2 cellular contexts compared by ENCODE assay signal in the genomic region with DNA sequence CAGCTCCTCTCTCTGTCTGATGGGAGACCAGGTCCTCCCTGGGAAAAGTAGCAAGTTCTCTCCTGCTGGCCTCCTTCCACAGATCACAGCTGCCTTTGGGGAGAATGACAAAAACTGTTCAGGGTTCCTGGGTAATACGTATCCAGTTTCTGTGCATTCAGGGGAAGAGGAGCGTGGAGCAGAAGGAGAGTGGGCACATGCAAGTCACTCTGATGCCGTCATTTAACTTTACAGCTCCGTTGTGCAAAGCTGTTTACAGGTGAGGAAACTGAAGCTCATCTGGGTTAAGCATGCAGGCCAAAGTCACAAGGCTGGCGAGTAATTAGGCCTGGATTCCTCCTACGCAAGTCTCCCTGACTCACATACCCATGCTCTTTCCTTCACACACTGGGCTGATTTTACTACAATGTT.
TF ChIP-seq lines count a peak whose summit lies in the region.

No MANE protein-coding gene starts in this region.

TF ChIP-seq in IMR-90, 13 proteins besides CTCF, POLR2A, EP300 and RAD21:
- peak; percentile 64 for TF ChIP-seq BHLHE40 (IDR thresholded peaks at IDR 0.05; ENCODE audit: low read depth, low read length)
- no peak for TF ChIP-seq SMC3 (IDR thresholded peaks at IDR 0.05; ENCODE audit: low read depth, low read length)
- TF ChIP-seq, protein P1, sequence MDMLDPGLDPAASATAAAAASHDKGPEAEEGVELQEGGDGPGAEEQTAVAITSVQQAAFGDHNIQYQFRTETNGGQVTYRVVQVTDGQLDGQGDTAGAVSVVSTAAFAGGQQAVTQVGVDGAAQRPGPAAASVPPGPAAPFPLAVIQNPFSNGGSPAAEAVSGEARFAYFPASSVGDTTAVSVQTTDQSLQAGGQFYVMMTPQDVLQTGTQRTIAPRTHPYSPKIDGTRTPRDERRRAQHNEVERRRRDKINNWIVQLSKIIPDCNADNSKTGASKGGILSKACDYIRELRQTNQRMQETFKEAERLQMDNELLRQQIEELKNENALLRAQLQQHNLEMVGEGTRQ (IDR thresholded peaks at IDR 0.05; ENCODE audit: low read depth, low read length) = 0 out of 2 replicates have a peak, but pooled peaks have one; percentile 28
- TF ChIP-seq MAFK (IDR thresholded peaks at IDR 0.05; ENCODE audit: low read depth, low read length) = no peak
- TF ChIP-seq RCOR1 (IDR thresholded peaks at IDR 0.05; ENCODE audit: insufficient replicate concordance, low read length) = no peak
- no peak for TF ChIP-seq CHD1 (IDR thresholded peaks at IDR 0.05; ENCODE audit: low read depth, low read length)
- no peak for TF ChIP-seq RFX5 (IDR thresholded peaks at IDR 0.05; ENCODE audit: low read depth, low read length)
- TF ChIP-seq CEBPB (IDR thresholded peaks at IDR 0.05; ENCODE audit: low read depth, low read length) = peak; percentile 77
- TF ChIP-seq MAZ (IDR thresholded peaks at IDR 0.05; ENCODE audit: borderline replicate concordance, low read depth, low read length) = no peak
- peak; percentile 59; the same call in 1 of the 2 replicates for TF ChIP-seq NFE2L2 (IDR thresholded peaks at IDR 0.05; ENCODE audit: low read depth, low read length)
- TF ChIP-seq MXI1 (IDR thresholded peaks at IDR 0.05; ENCODE audit: borderline replicate concordance, low read depth, low read length) = no peak
- no peak for TF ChIP-seq ELK1 (IDR thresholded peaks at IDR 0.05; ENCODE audit: borderline replicate concordance, low read depth, low read length)
- peak; percentile 34; the same call in 1 of the 2 replicates for TF ChIP-seq FOS (IDR thresholded peaks at IDR 0.05; ENCODE audit: low read depth, low read length)

TF ChIP-seq in HepG2, 621 proteins besides CTCF, POLR2A, EP300 and RAD21 (continues in another document):
- no peak for TF ChIP-seq HOXD1 (CRISPR knock-in tag; IDR thresholded peaks at IDR 0.05)
- 0 out of 2 replicates have a peak, but pooled peaks have one; percentile 17 for TF ChIP-seq GATAD2A (CRISPR knock-in tag; IDR thresholded peaks at IDR 0.05)
- no peak for TF ChIP-seq TMF1 (CRISPR knock-in tag; IDR thresholded peaks at IDR 0.05; ENCODE audit: low read depth)
- TF ChIP-seq ZMYM3 (CRISPR knock-in tag; IDR thresholded peaks at IDR 0.05) = 0 out of 2 replicates have a peak, but pooled peaks have one; percentile 20
- peak; percentile 19; the same call in 1 of the 2 replicates for TF ChIP-seq ZNF687 (CRISPR knock-in tag; IDR thresholded peaks at IDR 0.05)
- TF ChIP-seq ZMYM2 (CRISPR knock-in tag; IDR thresholded peaks at IDR 0.05) = no peak
- TF ChIP-seq ZHX2 (IDR thresholded peaks at IDR 0.05; ENCODE audit: low read depth) = no peak
- 0 out of 2 replicates have a peak, but pooled peaks have one; percentile 2 for TF ChIP-seq ZHX2 (CRISPR knock-in tag; IDR thresholded peaks at IDR 0.05; ENCODE audit: borderline replicate concordance)
- TF ChIP-seq ZNF556 (CRISPR knock-in tag; IDR thresholded peaks at IDR 0.05; ENCODE audit: borderline replicate concordance) = no peak
- TF ChIP-seq CREB1 (IDR thresholded peaks at IDR 0.05) = no peak; the same call in 1 of the 2 replicates
- no peak for TF ChIP-seq CREB1 (CRISPR knock-in tag; IDR thresholded peaks at IDR 0.05)
- TF ChIP-seq TFAP4 (IDR thresholded peaks at IDR 0.05; ENCODE audit: borderline replicate concordance, low read depth) = peak; percentile 18; the same call in 1 of the 2 replicates
- no peak for TF ChIP-seq PLRG1 (conservative IDR thresholded peaks at IDR 0.05)
- TF ChIP-seq E2F1 (CRISPR knock-in tag; IDR thresholded peaks at IDR 0.05) = no peak
- peak; percentile 13; the same call in 1 of the 2 replicates for TF ChIP-seq ELF3 (CRISPR knock-in tag; IDR thresholded peaks at IDR 0.05)
- TF ChIP-seq NFKBIZ (CRISPR knock-in tag; IDR thresholded peaks at IDR 0.05) = no peak
- TF ChIP-seq ELF1 (CRISPR knock-in tag; IDR thresholded peaks at IDR 0.05) = no peak
- peak; percentile 35; the same call in 1 of the 2 replicates for TF ChIP-seq MIXL1 (CRISPR knock-in tag; IDR thresholded peaks at IDR 0.05)
- peak; percentile 34; the same call in 1 of the 2 replicates for TF ChIP-seq ZBTB21 (CRISPR knock-in tag; IDR thresholded peaks at IDR 0.05)
- TF ChIP-seq MAX (IDR thresholded peaks at IDR 0.05) = peak; percentile 66; the same call in 1 of the 2 replicates
- TF ChIP-seq NR2F1 (CRISPR knock-in tag; IDR thresholded peaks at IDR 0.05) = no peak
- 0 out of 2 replicates have a peak, but pooled peaks have one; percentile 10 for TF ChIP-seq DNMT3B (CRISPR knock-in tag; conservative IDR thresholded peaks at IDR 0.05)
- no peak for TF ChIP-seq NPAS2 (CRISPR knock-in tag; IDR thresholded peaks at IDR 0.05; ENCODE audit: borderline replicate concordance)
- 0 out of 2 replicates have a peak, but pooled peaks have one; percentile 36 for TF ChIP-seq BHLHE40 (IDR thresholded peaks at IDR 0.05; ENCODE audit: low read length)
- no peak for TF ChIP-seq BRCA1 (CRISPR knock-in tag; IDR thresholded peaks at IDR 0.05)
- TF ChIP-seq, protein P1 (IDR thresholded peaks at IDR 0.05; ENCODE audit: low read depth, low read length) = no peak
- TF ChIP-seq, protein P1 (CRISPR knock-in tag; IDR thresholded peaks at IDR 0.05; ENCODE audit: borderline replicate concordance) = no peak
- TF ChIP-seq POLR2G (IDR thresholded peaks at IDR 0.05; ENCODE audit: low read depth, low read length) = peak; percentile 64; the same call in 1 of the 2 replicates
- TF ChIP-seq, protein P2, sequence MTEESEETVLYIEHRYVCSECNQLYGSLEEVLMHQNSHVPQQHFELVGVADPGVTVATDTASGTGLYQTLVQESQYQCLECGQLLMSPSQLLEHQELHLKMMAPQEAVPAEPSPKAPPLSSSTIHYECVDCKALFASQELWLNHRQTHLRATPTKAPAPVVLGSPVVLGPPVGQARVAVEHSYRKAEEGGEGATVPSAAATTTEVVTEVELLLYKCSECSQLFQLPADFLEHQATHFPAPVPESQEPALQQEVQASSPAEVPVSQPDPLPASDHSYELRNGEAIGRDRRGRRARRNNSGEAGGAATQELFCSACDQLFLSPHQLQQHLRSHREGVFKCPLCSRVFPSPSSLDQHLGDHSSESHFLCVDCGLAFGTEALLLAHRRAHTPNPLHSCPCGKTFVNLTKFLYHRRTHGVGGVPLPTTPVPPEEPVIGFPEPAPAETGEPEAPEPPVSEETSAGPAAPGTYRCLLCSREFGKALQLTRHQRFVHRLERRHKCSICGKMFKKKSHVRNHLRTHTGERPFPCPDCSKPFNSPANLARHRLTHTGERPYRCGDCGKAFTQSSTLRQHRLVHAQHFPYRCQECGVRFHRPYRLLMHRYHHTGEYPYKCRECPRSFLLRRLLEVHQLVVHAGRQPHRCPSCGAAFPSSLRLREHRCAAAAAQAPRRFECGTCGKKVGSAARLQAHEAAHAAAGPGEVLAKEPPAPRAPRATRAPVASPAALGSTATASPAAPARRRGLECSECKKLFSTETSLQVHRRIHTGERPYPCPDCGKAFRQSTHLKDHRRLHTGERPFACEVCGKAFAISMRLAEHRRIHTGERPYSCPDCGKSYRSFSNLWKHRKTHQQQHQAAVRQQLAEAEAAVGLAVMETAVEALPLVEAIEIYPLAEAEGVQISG (CRISPR knock-in tag; IDR thresholded peaks at IDR 0.05) = no peak; the same call in 1 of the 2 replicates
